Comparison of ENCODE assay signal across 11 cellular contexts in genomic region chr5:133957591-133957990, GRCh38. TPM values are rescaled to one million over a fixed set of nuclear protein-coding genes. Genes with fewer than 3 reads are reported as not detected.
DNase-seq lines count a peak whose midpoint lies in the region; ATAC-seq, FAIRE-seq and TF ChIP-seq lines count a peak whose summit lies in the region.
"Had no signal": no experiment of that assay in that cellular context is flagged by ENCODE, and none has a peak within 500 bp of the region (broad histone marks: within the 10 kb centered on the region; RNA-seq: fewer than 3 reads in every experiment).

No MANE protein-coding gene starts in this region.

- 87 to 98% methylated on average over 1 of the region's 1 CpG for WGBS in pancreas, 2 donors

- no peak for TF ChIP-seq CTCF in pancreas (IDR thresholded peaks at IDR 0.05)

- H3K36me3 Mint-ChIP-seq in naive thymus-derived CD4-positive, alpha-beta T cell: peaks cover 7 to 38% (median 29%) of the 10 kb centered on the region in 5 donors

- POLR2A ChIA-PET in naive thymus-derived CD4-positive, alpha-beta T cell (lab: Charles Lee): no interaction called here

- intact Hi-C loops in naive thymus-derived CD4-positive, alpha-beta T cell (cut with micrococcal nuclease): no loop called here
- intact Hi-C loops in pancreas (cut with DNase I): no loop called here

- peak overlapping the region in 5 of 9 donors; percentile 19 to 76 (median 28) for H3K27ac Mint-ChIP-seq in naive thymus-derived CD4-positive, alpha-beta T cell

- H3K4me1 ChIP-seq in naive thymus-derived CD4-positive, alpha-beta T cell (ENCODE audit: control insufficient read depth in 2 of 2, insufficient read depth in 2 of 2, low read length in 2 of 2): no peaks in the 10 kb centered on the region
- H3K4me1 ChIP-seq in pancreas: peaks cover 0 to 7% (median 4%) of the 10 kb centered on the region in 3 donors

- H3K4me3 ChIP-seq in naive thymus-derived CD4-positive, alpha-beta T cell (ENCODE audit: low read length): no peak overlapping the region
- no peak overlapping the region for H3K4me3 ChIP-seq in pancreas
- H3K4me3 ChIP-seq: SJSA1 had no signal

- no peaks in the 10 kb centered on the region for H3K27me3 ChIP-seq in naive thymus-derived CD4-positive, alpha-beta T cell (ENCODE audit: control insufficient read depth in 2 of 2, insufficient read depth in 2 of 2, low read length in 2 of 2)
- H3K27me3 ChIP-seq in pancreas: no peaks in the 10 kb centered on the region
- H3K27me3 ChIP-seq: SJSA1 had no signal

- no peaks in the 10 kb centered on the region for H3K27me3 Mint-ChIP-seq in naive thymus-derived CD4-positive, alpha-beta T cell

- H3K27ac ChIP-seq in naive thymus-derived CD4-positive, alpha-beta T cell (ENCODE audit: low read depth, low read length): no peak overlapping the region
- H3K27ac ChIP-seq in pancreas: no peak overlapping the region
- H3K27ac ChIP-seq: SJSA1 had no signal

- H3K9me3 ChIP-seq in naive thymus-derived CD4-positive, alpha-beta T cell (ENCODE audit: control insufficient read depth in 2 of 3, low read length in 3 of 3): no peaks in the 10 kb centered on the region
- H3K9me3 ChIP-seq in pancreas: no peaks in the 10 kb centered on the region
- H3K9me3 ChIP-seq: SJSA1 had no signal

- CTCF ChIA-PET in naive thymus-derived CD4-positive, alpha-beta T cell (lab: Charles Lee): no interaction called here

- H3K4me1 Mint-ChIP-seq in naive thymus-derived CD4-positive, alpha-beta T cell: peaks cover 5 to 32% (median 27%) of the 10 kb centered on the region in 7 donors

- peaks cover 4 to 31% (median 11%) of the 10 kb centered on the region in 3 experiments for H3K36me3 ChIP-seq in naive thymus-derived CD4-positive, alpha-beta T cell (ENCODE audit: control insufficient read depth in 2 of 3, insufficient read depth in 3 of 3, low read length in 3 of 3)
- H3K36me3 ChIP-seq in pancreas: peaks cover 0 to 8% (median 0%) of the 10 kb centered on the region in 3 donors

- FAIRE-seq in pancreas (lab: Jason Lieb, UNC): no peak

- DNase-seq in naive thymus-derived CD4-positive, alpha-beta T cell: no peak
- DNase-seq in SKM-1 (lab: John Stamatoyannopoulos, UW; ENCODE audit: unreplicated experiment) (no peak), pancreas (no peak), globus pallidus (ENCODE audit: low spot score) (no peak), NCI-H1105 (lab: John Stamatoyannopoulos, UW) (no peak)
- DNase-seq: activated gamma-delta T cell treated with Interleukin-2 at 50 U/mL for 16 hours, NCI-H187 had no signal

- ATAC-seq in GM18520 (IDR thresholded peaks at IDR 0.05; ENCODE audit: unreplicated experiment) (peak; percentile 54), GM21526 (IDR thresholded peaks at IDR 0.05; ENCODE audit: low FRiP score, unreplicated experiment) (peak; percentile 63), HG03460 (IDR thresholded peaks at IDR 0.05; ENCODE audit: unreplicated experiment) (peak; percentile 74), pancreas (no peak)
- ATAC-seq in naive thymus-derived CD4-positive, alpha-beta T cell: no peak

- H3K9me3 Mint-ChIP-seq in naive thymus-derived CD4-positive, alpha-beta T cell: no peaks in the 10 kb centered on the region

- no peak overlapping the region for H3K4me3 Mint-ChIP-seq in naive thymus-derived CD4-positive, alpha-beta T cell

RNA-seq across cellular contexts. Expression of gene C5orf15, which starts 10.8 kb away (rescaled TPM):
- 10 to 100 TPM; 11.1 to 33.6 (median 17.9) TPM for total RNA-seq in naive thymus-derived CD4-positive, alpha-beta T cell
- 10 to 100 TPM; 16.2 to 18.2 TPM for polyA plus RNA-seq in naive thymus-derived CD4-positive, alpha-beta T cell
- total RNA-seq in pancreas: 10 to 100 TPM in 3 of 6 donors, 1 to 10 TPM in 3; 6.4 to 25.4 (median 10.7) TPM
- 10 to 100 TPM in 1 of 2 donors, 1 to 10 TPM in 1; 7.9 to 35.4 TPM for polyA plus RNA-seq in pancreas

RNA-seq across cellular contexts. Expression of gene VDAC1, which starts 47.2 kb away (rescaled TPM):
- total RNA-seq in naive thymus-derived CD4-positive, alpha-beta T cell: 100 to 1,000 TPM in 1 of 5 experiments, 10 to 100 TPM in 4; 37.8 to 259 (median 43.7) TPM
- polyA plus RNA-seq in naive thymus-derived CD4-positive, alpha-beta T cell: 10 to 100 TPM; 66.9 to 75.0 TPM
- 10 to 100 TPM; 41.8 to 87.8 (median 63.9) TPM for total RNA-seq in pancreas
- 10 to 100 TPM; 49.5 to 67.1 TPM for polyA plus RNA-seq in pancreas

Comparison
In these comparisons a context has a peak if more than half of its experiments do, and no peak if none do; other contexts are left out.
1. ATAC-seq: peak in GM18520 (single experiment), GM21526 (single experiment) and HG03460 (single experiment); none in naive thymus-derived CD4-positive, alpha-beta T cell (single experiment) and pancreas (0 of 4).